Comparison of ENCODE assay signal across 1 cellular context in the genomic region with DNA sequence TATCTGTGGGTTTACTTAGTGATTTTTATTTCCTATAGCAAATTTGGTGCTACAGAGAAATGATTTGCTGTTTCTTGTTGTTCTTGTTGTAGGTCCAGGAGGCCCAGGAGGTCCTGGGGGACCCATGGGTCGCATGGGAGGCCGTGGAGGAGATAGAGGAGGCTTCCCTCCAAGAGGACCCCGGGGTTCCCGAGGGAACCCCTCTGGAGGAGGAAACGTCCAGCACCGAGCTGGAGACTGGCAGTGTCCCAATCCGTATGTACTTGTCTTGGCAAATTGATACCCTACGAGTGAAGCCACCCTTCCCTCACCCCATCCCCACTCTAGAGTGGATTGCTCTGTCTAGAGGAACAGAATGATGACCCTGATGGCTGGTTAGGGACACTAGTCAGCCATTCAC.
TF ChIP-seq lines count a peak whose summit lies in the region.

No MANE protein-coding gene starts in this region.

TF ChIP-seq in GM23338, 12 proteins besides CTCF, POLR2A, EP300 and RAD21 (continued from another document):
- TF ChIP-seq, protein P1, sequence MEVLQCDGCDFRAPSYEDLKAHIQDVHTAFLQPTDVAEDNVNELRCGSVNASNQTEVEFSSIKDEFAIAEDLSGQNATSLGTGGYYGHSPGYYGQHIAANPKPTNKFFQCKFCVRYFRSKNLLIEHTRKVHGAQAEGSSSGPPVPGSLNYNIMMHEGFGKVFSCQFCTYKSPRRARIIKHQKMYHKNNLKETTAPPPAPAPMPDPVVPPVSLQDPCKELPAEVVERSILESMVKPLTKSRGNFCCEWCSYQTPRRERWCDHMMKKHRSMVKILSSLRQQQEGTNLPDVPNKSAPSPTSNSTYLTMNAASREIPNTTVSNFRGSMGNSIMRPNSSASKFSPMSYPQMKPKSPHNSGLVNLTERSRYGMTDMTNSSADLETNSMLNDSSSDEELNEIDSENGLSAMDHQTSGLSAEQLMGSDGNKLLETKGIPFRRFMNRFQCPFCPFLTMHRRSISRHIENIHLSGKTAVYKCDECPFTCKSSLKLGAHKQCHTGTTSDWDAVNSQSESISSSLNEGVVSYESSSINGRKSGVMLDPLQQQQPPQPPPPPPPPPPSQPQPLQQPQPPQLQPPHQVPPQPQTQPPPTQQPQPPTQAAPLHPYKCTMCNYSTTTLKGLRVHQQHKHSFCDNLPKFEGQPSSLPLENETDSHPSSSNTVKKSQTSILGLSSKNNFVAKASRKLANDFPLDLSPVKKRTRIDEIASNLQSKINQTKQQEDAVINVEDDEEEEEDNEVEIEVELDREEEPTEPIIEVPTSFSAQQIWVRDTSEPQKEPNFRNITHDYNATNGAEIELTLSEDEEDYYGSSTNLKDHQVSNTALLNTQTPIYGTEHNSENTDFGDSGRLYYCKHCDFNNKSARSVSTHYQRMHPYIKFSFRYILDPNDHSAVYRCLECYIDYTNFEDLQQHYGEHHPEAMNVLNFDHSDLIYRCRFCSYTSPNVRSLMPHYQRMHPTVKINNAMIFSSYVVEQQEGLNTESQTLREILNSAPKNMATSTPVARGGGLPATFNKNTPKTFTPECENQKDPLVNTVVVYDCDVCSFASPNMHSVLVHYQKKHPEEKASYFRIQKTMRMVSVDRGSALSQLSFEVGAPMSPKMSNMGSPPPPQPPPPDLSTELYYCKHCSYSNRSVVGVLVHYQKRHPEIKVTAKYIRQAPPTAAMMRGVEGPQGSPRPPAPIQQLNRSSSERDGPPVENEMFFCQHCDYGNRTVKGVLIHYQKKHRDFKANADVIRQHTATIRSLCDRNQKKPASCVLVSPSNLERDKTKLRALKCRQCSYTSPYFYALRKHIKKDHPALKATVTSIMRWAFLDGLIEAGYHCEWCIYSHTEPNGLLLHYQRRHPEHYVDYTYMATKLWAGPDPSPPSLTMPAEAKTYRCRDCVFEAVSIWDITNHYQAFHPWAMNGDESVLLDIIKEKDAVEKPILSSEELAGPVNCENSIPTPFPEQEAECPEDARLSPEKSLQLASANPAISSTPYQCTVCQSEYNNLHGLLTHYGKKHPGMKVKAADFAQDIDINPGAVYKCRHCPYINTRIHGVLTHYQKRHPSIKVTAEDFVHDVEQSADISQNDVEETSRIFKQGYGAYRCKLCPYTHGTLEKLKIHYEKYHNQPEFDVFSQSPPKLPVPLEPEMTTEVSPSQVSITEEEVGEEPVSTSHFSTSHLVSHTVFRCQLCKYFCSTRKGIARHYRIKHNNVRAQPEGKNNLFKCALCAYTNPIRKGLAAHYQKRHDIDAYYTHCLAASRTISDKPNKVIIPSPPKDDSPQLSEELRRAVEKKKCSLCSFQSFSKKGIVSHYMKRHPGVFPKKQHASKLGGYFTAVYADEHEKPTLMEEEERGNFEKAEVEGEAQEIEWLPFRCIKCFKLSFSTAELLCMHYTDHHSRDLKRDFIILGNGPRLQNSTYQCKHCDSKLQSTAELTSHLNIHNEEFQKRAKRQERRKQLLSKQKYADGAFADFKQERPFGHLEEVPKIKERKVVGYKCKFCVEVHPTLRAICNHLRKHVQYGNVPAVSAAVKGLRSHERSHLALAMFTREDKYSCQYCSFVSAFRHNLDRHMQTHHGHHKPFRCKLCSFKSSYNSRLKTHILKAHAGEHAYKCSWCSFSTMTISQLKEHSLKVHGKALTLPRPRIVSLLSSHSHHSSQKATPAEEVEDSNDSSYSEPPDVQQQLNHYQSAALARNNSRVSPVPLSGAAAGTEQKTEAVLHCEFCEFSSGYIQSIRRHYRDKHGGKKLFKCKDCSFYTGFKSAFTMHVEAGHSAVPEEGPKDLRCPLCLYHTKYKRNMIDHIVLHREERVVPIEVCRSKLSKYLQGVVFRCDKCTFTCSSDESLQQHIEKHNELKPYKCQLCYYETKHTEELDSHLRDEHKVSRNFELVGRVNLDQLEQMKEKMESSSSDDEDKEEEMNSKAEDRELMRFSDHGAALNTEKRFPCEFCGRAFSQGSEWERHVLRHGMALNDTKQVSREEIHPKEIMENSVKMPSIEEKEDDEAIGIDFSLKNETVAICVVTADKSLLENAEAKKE (CRISPR knock-in tag; IDR thresholded peaks at IDR 0.05): no peak
- TF ChIP-seq EZH2 (IDR thresholded peaks at IDR 0.05; ENCODE audit: low read depth, unreplicated experiment) (no peak), JUNB (IDR thresholded peaks at IDR 0.05; ENCODE audit: unreplicated experiment) (no peak), ZNF331 (CRISPR knock-in tag; IDR thresholded peaks at IDR 0.05; ENCODE audit: low read depth) (no peak), STAT1 (IDR thresholded peaks at IDR 0.05; ENCODE audit: unreplicated experiment) (no peak), POLR2AphosphoS5 (IDR thresholded peaks at IDR 0.05; ENCODE audit: low read depth) (no peak; the same call in none of the 2 replicates), NANOG (IDR thresholded peaks at IDR 0.05; ENCODE audit: borderline replicate concordance) (no peak), ZNF114 (CRISPR knock-in tag; IDR thresholded peaks at IDR 0.05) (no peak)
- TF ChIP-seq, protein P2, sequence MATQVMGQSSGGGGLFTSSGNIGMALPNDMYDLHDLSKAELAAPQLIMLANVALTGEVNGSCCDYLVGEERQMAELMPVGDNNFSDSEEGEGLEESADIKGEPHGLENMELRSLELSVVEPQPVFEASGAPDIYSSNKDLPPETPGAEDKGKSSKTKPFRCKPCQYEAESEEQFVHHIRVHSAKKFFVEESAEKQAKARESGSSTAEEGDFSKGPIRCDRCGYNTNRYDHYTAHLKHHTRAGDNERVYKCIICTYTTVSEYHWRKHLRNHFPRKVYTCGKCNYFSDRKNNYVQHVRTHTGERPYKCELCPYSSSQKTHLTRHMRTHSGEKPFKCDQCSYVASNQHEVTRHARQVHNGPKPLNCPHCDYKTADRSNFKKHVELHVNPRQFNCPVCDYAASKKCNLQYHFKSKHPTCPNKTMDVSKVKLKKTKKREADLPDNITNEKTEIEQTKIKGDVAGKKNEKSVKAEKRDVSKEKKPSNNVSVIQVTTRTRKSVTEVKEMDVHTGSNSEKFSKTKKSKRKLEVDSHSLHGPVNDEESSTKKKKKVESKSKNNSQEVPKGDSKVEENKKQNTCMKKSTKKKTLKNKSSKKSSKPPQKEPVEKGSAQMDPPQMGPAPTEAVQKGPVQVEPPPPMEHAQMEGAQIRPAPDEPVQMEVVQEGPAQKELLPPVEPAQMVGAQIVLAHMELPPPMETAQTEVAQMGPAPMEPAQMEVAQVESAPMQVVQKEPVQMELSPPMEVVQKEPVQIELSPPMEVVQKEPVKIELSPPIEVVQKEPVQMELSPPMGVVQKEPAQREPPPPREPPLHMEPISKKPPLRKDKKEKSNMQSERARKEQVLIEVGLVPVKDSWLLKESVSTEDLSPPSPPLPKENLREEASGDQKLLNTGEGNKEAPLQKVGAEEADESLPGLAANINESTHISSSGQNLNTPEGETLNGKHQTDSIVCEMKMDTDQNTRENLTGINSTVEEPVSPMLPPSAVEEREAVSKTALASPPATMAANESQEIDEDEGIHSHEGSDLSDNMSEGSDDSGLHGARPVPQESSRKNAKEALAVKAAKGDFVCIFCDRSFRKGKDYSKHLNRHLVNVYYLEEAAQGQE (IDR thresholded peaks at IDR 0.05; ENCODE audit: unreplicated experiment): no peak
- TF ChIP-seq, protein P3, sequence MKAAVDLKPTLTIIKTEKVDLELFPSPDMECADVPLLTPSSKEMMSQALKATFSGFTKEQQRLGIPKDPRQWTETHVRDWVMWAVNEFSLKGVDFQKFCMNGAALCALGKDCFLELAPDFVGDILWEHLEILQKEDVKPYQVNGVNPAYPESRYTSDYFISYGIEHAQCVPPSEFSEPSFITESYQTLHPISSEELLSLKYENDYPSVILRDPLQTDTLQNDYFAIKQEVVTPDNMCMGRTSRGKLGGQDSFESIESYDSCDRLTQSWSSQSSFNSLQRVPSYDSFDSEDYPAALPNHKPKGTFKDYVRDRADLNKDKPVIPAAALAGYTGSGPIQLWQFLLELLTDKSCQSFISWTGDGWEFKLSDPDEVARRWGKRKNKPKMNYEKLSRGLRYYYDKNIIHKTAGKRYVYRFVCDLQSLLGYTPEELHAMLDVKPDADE (IDR thresholded peaks at IDR 0.05): no peak
